Comparison of ENCODE assay signal across 8 cellular contexts in genomic region chr1:150364231-150365003, GRCh38. TPM values are rescaled to one million over a fixed set of nuclear protein-coding genes. Genes with fewer than 3 reads are reported as not detected.
DNase-seq lines count a peak whose midpoint lies in the region; ATAC-seq and TF ChIP-seq lines count a peak whose summit lies in the region.

No MANE protein-coding gene starts in this region.

- DNase-seq in NCI-H345 (lab: John Stamatoyannopoulos, UW) (peak; percentile 96), kidney epithelial cell (ENCODE audit: low read depth) (no peak)
- DNase-seq in central memory CD4-positive, alpha-beta T cell = peak; percentile 80
- DNase-seq in stimulated activated CD4-positive, alpha-beta T cell treated with anti-CD3 and anti-CD28 coated beads, Interleukin-15, amount 100 ng/mL, for 1 hour (ENCODE audit: low read depth in 1 of 2, low spot score in 1 of 2) = peak; percentile 61 to 67

- H3K4me3 ChIP-seq in kidney epithelial cell (ENCODE audit: low read depth, low read length) = peak overlapping the region; percentile 84

- no peaks in the 10 kb centered on the region for H3K36me3 ChIP-seq in kidney epithelial cell (ENCODE audit: control insufficient read depth, insufficient read depth, low read length)

- H3K27me3 ChIP-seq in kidney epithelial cell (ENCODE audit: control insufficient read depth, insufficient read depth, low read length) = no peaks in the 10 kb centered on the region

- peak; percentile 19 for ATAC-seq in HG03135 (IDR thresholded peaks at IDR 0.05; ENCODE audit: unreplicated experiment)
- ATAC-seq in activated CD4-positive, CD25-positive, alpha-beta regulatory T cell treated with anti-CD3 and anti-CD28 coated beads, Interleukin-2, amount 50 U/mL, for 24 hours = peak; percentile 17 to 34
- no peak for ATAC-seq in GM18858 (IDR thresholded peaks at IDR 0.05; ENCODE audit: unreplicated experiment)

- peak; percentile 68 for TF ChIP-seq POLR2A in GM10847 (IDR thresholded peaks at IDR 0.05; ENCODE audit: extremely low read depth, insufficient read length)

- TF ChIP-seq CTCF in kidney epithelial cell (IDR thresholded peaks at IDR 0.05; ENCODE audit: insufficient read depth, low read length, poor library complexity, severe bottlenecking) = no peak

RNA-seq across cellular contexts. Expression of gene RPRD2, which starts 0.5 kb away (rescaled TPM):
- total RNA-seq in kidney epithelial cell = 12.4 and 12.5 TPM in 2 replicates

RNA-seq across cellular contexts. Expression of gene PRPF3, which starts 43.1 kb away (rescaled TPM):
- total RNA-seq in kidney epithelial cell = 28.5 and 38.1 TPM in 2 replicates
